Comparison of ENCODE assay signal across 23 cellular contexts in the genomic region with DNA sequence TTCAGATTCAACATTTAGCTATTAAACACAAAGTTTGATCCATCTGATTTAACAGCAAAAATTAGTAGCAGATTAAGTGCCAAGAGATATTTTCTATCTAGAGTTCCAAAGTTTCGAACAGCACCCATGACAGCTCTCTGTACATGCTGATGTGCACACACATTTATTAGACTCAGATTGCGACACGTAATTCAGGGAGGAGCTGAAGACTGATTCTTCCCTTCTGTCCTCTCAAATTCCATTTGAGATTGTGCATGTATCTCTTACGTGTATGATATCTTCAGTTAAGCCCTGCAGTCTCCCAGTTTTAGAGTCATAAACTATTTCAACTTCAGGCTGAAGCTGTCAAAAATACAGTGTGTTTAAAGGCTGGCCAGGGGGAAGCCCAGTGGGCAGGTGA. TPM values are rescaled to one million over a fixed set of nuclear protein-coding genes. Genes with fewer than 3 reads are reported as not detected.
DNase-seq lines count a peak whose midpoint lies in the region; ATAC-seq and TF ChIP-seq lines count a peak whose summit lies in the region.
"Had no signal": no experiment of that assay in that cellular context is flagged by ENCODE, and none has a peak within 500 bp of the region (broad histone marks: within the 10 kb centered on the region; RNA-seq: fewer than 3 reads in every experiment).

No MANE protein-coding gene starts in this region.

- no peak overlapping the region for H2AFZ ChIP-seq in IMR-90 (replicated peaks; ENCODE audit: low read length, poor library complexity)

- H3K4me1 ChIP-seq in IMR-90 (ENCODE audit: control insufficient read depth, insufficient read depth, low read length) (peaks cover 3% of the 10 kb centered on the region), right lobe of liver (peaks cover 2 to 89% (median 36%) of the 10 kb centered on the region in 4 donors), subcutaneous abdominal adipose tissue (ENCODE audit: control insufficient read depth in 5 of 5, insufficient read depth in 5 of 5, low read length in 5 of 5) (peaks cover 0 to 2% (median 0%) of the 10 kb centered on the region in 5 donors)
- H3K4me1 ChIP-seq: Peyer's patch had no signal

- no peak overlapping the region for H3K14ac ChIP-seq in IMR-90 (replicated peaks; ENCODE audit: low read depth, low read length)

- H3K23ac ChIP-seq in IMR-90 (ENCODE audit: low read depth, low read length): no peak overlapping the region

- dilution Hi-C loops in IMR-90 (cut with HindIII; ENCODE audit: low sequenced_read_pairs, unreplicated experiment): no loop called here

- H3K27me3 ChIP-seq in IMR-90 (ENCODE audit: control insufficient read depth, insufficient read depth, low read length) (no peaks in the 10 kb centered on the region), right lobe of liver (no peaks in the 10 kb centered on the region), subcutaneous abdominal adipose tissue (ENCODE audit: control insufficient read depth in 5 of 5, insufficient read depth in 4 of 5, low read length in 5 of 5) (no peaks in the 10 kb centered on the region)
- H3K27me3 ChIP-seq: Peyer's patch had no signal

- TF ChIP-seq CTCF in IMR-90 (conservative IDR thresholded peaks at IDR 0.05; ENCODE audit: low read depth, low read length): no peak
- TF ChIP-seq CTCF in fibroblast of pulmonary artery (IDR thresholded peaks at IDR 0.05; ENCODE audit: low read length, missing control alignments): no peak
- no peak for TF ChIP-seq CTCF in right lobe of liver (IDR thresholded peaks at IDR 0.05)

- H4K20me1 ChIP-seq in IMR-90 (ENCODE audit: insufficient read depth, low read length): no peaks in the 10 kb centered on the region

- 80% methylated on average over 1 of the region's 4 CpGs; no CpG with 5 or more reads in 1 of the 2 experiments for WGBS in IMR-90 (ENCODE audit: extremely low coverage in 2 of 2, insufficient read length in 1 of 2), 2 experiments
- WGBS in right lobe of liver (ENCODE audit: insufficient coverage, low coverage, low lambda C conversion rate, missing lambda C conversion rate): 23% methylated on average over 4 of the region's 4 CpGs

- no peak overlapping the region for H3K4me3 ChIP-seq in IMR-90 (ENCODE audit: insufficient read depth, low read depth, low read length)
- H3K4me3 ChIP-seq in fibroblast of pulmonary artery (replicated peaks; ENCODE audit: low read depth, low read length): no peak overlapping the region
- no peak overlapping the region for H3K4me3 ChIP-seq in right lobe of liver
- no peak overlapping the region for H3K4me3 ChIP-seq in subcutaneous abdominal adipose tissue (ENCODE audit: low read depth in 1 of 5, low read length in 5 of 5)
- H3K4me3 ChIP-seq: Peyer's patch had no signal

- BruUV-seq in IMR-90 (replicated peaks; lab: Mats Ljungman, UMichigan): no TSS peak

- H3K18ac ChIP-seq in IMR-90 (ENCODE audit: low read depth, low read length): no peak overlapping the region

- H3K79me1 ChIP-seq in IMR-90 (ENCODE audit: low read depth in 1 of 2, low read length in 2 of 2): peaks cover 0 to 4% of the 10 kb centered on the region in 2 experiments; a peak in 1 of 4 replicates

- no peak overlapping the region for H3K9ac ChIP-seq in IMR-90 (ENCODE audit: low read depth, low read length)
- H3K9ac ChIP-seq in subcutaneous abdominal adipose tissue (ENCODE audit: low read length in 5 of 5): peak overlapping the region in 1 of 5 donors; percentile 13

- H3K27ac ChIP-seq in IMR-90 (ENCODE audit: insufficient read depth, low read length) (no peak overlapping the region), right lobe of liver (peak overlapping the region in 2 of 3 donors; percentile 36 to 44), subcutaneous abdominal adipose tissue (ENCODE audit: low read depth, low read length) (peak overlapping the region; percentile 34), substantia nigra (ENCODE audit: low read depth, low read length, poor library complexity, severe bottlenecking) (no peak overlapping the region)
- H3K27ac ChIP-seq: Peyer's patch had no signal

- H3K4me2 ChIP-seq in IMR-90 (ENCODE audit: low read depth, low read length): no peak overlapping the region

- CTCF ChIA-PET in IMR-90 (lab: Yijun Ruan, JAX): no interaction called here

- in situ Hi-C loops in IMR-90 (cut with MboI; ENCODE audit: low sequenced_read_pairs): no loop called here

- H3K9me3 ChIP-seq in IMR-90 (ENCODE audit: control insufficient read depth, insufficient read depth, low read length) (no peaks in the 10 kb centered on the region), right lobe of liver (no peaks in the 10 kb centered on the region), subcutaneous abdominal adipose tissue (ENCODE audit: control insufficient read depth in 5 of 5, low read length in 5 of 5) (no peaks in the 10 kb centered on the region)
- H3K9me3 ChIP-seq: Peyer's patch had no signal

- H3K36me3 ChIP-seq in IMR-90 (ENCODE audit: control insufficient read depth, insufficient read depth, low read length): peaks cover 7% of the 10 kb centered on the region; the same call in 1 of the 2 replicates
- H3K36me3 ChIP-seq in right lobe of liver: peaks cover 0 to 85% (median 34%) of the 10 kb centered on the region in 4 donors
- peaks cover 19 to 78% (median 46%) of the 10 kb centered on the region in 5 donors for H3K36me3 ChIP-seq in subcutaneous abdominal adipose tissue (ENCODE audit: control insufficient read depth in 5 of 5, insufficient read depth in 5 of 5, low read length in 5 of 5)

- H3K56ac ChIP-seq in IMR-90 (ENCODE audit: extremely low read depth, insufficient read depth, low read length): no peak overlapping the region

- H2AK9ac ChIP-seq in IMR-90 (replicated peaks; ENCODE audit: low read depth, low read length, poor library complexity): no peak overlapping the region

- intact Hi-C loops in IMR-90 (cut with micrococcal nuclease) (no loop called here), right lobe of liver (cut with DNase I) (no loop called here)

- DNase-seq in IMR-90 (no peak), fibroblast of pulmonary artery (ENCODE audit: low read depth) (peak; percentile 45), right lobe of liver (no peak), OCI-M2 (lab: John Stamatoyannopoulos, UW; ENCODE audit: unreplicated experiment) (no peak), substantia nigra (lab: John Stamatoyannopoulos, UW) (no peak), 8988T (no peak)
- DNase-seq: AML-193; C1 segment of cervical spinal cord; Calu3; CD8-positive, alpha-beta memory T cell; DMS153; KG1; NCI-H1092 treated with DMSO at 0.1 percent for 48 hours; NCI-H1436 treated with DMSO at 0.1 percent for 48 hours; NCI-H1930; NCI-H510A; NCI-H748 treated with DMSO at 0.1 percent for 48 hours; NK-92 treated with Interleukin-12 subunit alpha and Interleukin-12 subunit beta, amount 100 ng/mL, for 24 hours; Peyer's patch had no signal

- no peak overlapping the region for H2BK120ac ChIP-seq in IMR-90 (ENCODE audit: low read depth, low read length)

- H4K5ac ChIP-seq in IMR-90 (ENCODE audit: low read depth, low read length): no peak overlapping the region

- no peak overlapping the region for H2AK5ac ChIP-seq in IMR-90 (ENCODE audit: low read depth, low read length)

- H3K4ac ChIP-seq in IMR-90 (ENCODE audit: low read depth, low read length): no peak overlapping the region

- POLR2A ChIA-PET in IMR-90 (lab: Charles Lee; ENCODE audit: unreplicated experiment): no interaction called here

- no peak overlapping the region for H4K8ac ChIP-seq in IMR-90 (ENCODE audit: low read depth in 2 of 2, low read length in 2 of 2)

- no peak for TF ChIP-seq RAD21 in IMR-90 (IDR thresholded peaks at IDR 0.05; ENCODE audit: low read length)

- H4K91ac ChIP-seq in IMR-90 (ENCODE audit: insufficient read depth, low read depth, low read length): no peak overlapping the region

- H2BK20ac ChIP-seq in IMR-90 (ENCODE audit: low read depth, low read length): no peak overlapping the region

- no peak overlapping the region for H2BK15ac ChIP-seq in IMR-90 (ENCODE audit: low read depth, low read length)

- no peak for TF ChIP-seq POLR2A in IMR-90 (IDR thresholded peaks at IDR 0.05; ENCODE audit: low read depth, low read length)
- no peak for TF ChIP-seq POLR2A in right lobe of liver (IDR thresholded peaks at IDR 0.05)

- ATAC-seq in IMR-90 (ENCODE audit: low read depth) (peak; percentile 51; the same call in 1 of the 2 replicates), right lobe of liver (peak; percentile 21 to 54 (median 36))

- H2BK5ac ChIP-seq in IMR-90 (ENCODE audit: low read depth, low read length, poor library complexity, severe bottlenecking): no peak overlapping the region

- no peaks in the 10 kb centered on the region; the same call in 1 of the 2 replicates for H3K9me1 ChIP-seq in IMR-90 (ENCODE audit: insufficient read depth, low read length)

TF ChIP-seq in IMR-90, 13 proteins besides CTCF, POLR2A, EP300 and RAD21:
- peak; percentile 59; the same call in 1 of the 2 replicates for TF ChIP-seq CEBPB (IDR thresholded peaks at IDR 0.05; ENCODE audit: low read depth, low read length)
- no peak for TF ChIP-seq FOS (IDR thresholded peaks at IDR 0.05; ENCODE audit: low read depth, low read length)
- TF ChIP-seq MAFK (IDR thresholded peaks at IDR 0.05; ENCODE audit: low read depth, low read length): no peak
TF ChIP-seq in IMR-90: peak in this region for 1.

RNA-seq across cellular contexts. Expression of a gene that starts 30.7 kb away (rescaled TPM):
- total RNA-seq in IMR-90 (2012; rRNA removed): 13.4 and 43.0 TPM in 2 replicates
- polyA plus RNA-seq in IMR-90 (2012; rRNA removed): 47.9 and 49.5 TPM in 2 replicates
- 28.6 and 46.1 TPM in 2 replicates for polyA plus RNA-seq in IMR-90 (2012; cell fraction: cytosol; rRNA removed)
- polyA plus RNA-seq in IMR-90 (2012; cell fraction: nucleus; rRNA removed; ENCODE audit: low replicate concordance): 17.1 and 47.4 TPM in 2 replicates
- total RNA-seq in right lobe of liver: 1,000 to 10,000 TPM in 2 of 6 experiments, 100 to 1,000 TPM in 4; 817 to 1,434 (median 907) TPM

RNA-seq across cellular contexts. Expression of a gene that starts 54.6 kb away (rescaled TPM):
- total RNA-seq in IMR-90 (2012; rRNA removed): not detected in 2 replicates
- polyA plus RNA-seq in IMR-90 (2012; rRNA removed): not detected in 2 replicates
- not detected in 2 replicates for polyA plus RNA-seq in IMR-90 (2012; cell fraction: cytosol; rRNA removed)
- not detected in 2 replicates for polyA plus RNA-seq in IMR-90 (2012; cell fraction: nucleus; rRNA removed; ENCODE audit: low replicate concordance)
- total RNA-seq in right lobe of liver: not detected
- total RNA-seq: A172; Calu3; CD8-positive, alpha-beta memory T cell; Daoy; Peyer's patch had no signal
- polyA plus RNA-seq: AG04450; CD8-positive, alpha-beta memory T cell had no signal

Comparison
In these comparisons a context has a peak if more than half of its experiments do, and no peak if none do; other contexts are left out.
1. H3K27ac ChIP-seq: peak in right lobe of liver (2 of 3) and subcutaneous abdominal adipose tissue (single experiment); none in IMR-90 (single experiment) and substantia nigra (single experiment).
2. RNA of a gene that starts 30.7 kb away (total RNA-seq): 817 to 1,434 TPM in right lobe of liver; 13.4 to 43.0 TPM in IMR-90; every median in the first group is over 10 times any median in the second.